In the genomic region with DNA sequence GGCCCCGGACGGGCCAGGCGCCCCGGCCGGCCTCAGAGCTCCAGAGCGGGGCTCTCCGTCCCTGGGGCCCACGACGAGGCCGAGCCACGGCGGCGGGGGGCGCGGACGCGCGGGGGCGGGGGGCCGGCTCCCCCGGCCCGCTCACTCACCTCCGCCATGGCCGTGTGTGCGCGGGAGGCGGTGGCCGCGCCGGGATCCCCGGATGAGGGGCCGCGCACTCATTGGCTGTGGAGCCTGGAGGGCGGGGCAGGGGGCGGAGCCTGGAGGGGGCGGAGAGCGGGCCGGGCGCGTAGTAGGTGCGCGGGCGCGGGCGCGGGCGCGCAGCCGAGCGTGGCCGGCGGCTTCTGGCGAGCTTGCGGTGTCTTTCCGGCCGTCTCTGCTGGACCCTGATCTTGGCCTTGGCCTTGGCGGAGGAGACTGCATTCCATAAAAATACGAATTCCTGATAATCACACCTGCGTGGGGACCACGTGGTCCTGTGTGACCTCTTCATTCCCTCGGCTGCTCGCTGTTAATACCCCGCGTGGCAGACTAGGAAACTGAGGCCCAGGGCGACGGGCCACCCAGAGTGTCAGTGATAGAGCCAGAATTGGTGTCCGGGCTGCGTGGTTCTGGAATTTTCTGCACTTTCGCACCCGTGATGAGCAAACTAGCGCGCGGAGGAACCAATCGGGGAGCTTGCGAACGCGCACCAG, we compare ENCODE assay signal across 8 cellular contexts. TPM values are rescaled to one million over a fixed set of nuclear protein-coding genes. Genes with fewer than 3 reads are reported as not detected.
DNase-seq lines count a peak whose midpoint lies in the region; ATAC-seq, FAIRE-seq and TF ChIP-seq lines count a peak whose summit lies in the region.

A gene with protein sequence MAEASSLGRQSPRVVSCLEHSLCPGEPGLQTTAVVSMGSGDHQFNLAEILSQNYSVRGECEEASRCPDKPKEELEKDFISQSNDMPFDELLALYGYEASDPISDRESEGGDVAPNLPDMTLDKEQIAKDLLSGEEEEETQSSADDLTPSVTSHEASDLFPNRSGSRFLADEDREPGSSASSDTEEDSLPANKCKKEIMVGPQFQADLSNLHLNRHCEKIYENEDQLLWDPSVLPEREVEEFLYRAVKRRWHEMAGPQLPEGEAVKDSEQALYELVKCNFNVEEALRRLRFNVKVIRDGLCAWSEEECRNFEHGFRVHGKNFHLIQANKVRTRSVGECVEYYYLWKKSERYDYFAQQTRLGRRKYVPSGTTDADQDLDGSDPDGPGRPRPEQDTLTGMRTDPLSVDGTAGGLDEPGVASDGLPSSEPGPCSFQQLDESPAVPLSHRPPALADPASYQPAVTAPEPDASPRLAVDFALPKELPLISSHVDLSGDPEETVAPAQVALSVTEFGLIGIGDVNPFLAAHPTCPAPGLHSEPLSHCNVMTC (minus strand): TSS at position 172 of the 695 bp plus-strand sequence. CDS start 14 bp downstream, at position 158.

- CTCF ChIA-PET in GM10248 (lab: Yijun Ruan, JAX), result interaction anchor here (1.2 kb wide), 1 partner anchor 162 kb away, joined by 3 read pairs; no protein-coding TSS in a partner anchor

- H3K36me3 ChIP-seq in bronchial epithelial cell (ENCODE audit: control insufficient read depth, insufficient read depth, low read length), result peaks cover 6% of the 10 kb centered on the region

- TF ChIP-seq CTCF in GM10248 (IDR thresholded peaks at IDR 0.05; ENCODE audit: control extremely low read depth, extremely low read depth, low read depth, missing control alignments), result no peak
- no peak for TF ChIP-seq CTCF in bronchial epithelial cell (IDR thresholded peaks at IDR 0.05; ENCODE audit: insufficient read depth, low read length, severe bottlenecking)

- DNase-seq in GM10248 (ENCODE audit: extremely low spot score), result peak; percentile 98
- peak; percentile 73 to 74 for DNase-seq in NCI-H2081 (lab: John Stamatoyannopoulos, UW)
- peak; percentile 77 to 81 (median 79) for DNase-seq in activated CD4-positive, CD25-positive, alpha-beta regulatory T cell (lab: John Stamatoyannopoulos, UW)
- peak; percentile 20 for DNase-seq in bronchial epithelial cell (ENCODE audit: low read depth)
- DNase-seq in inferior parietal cortex (ENCODE audit: extremely low spot score), result peak; percentile 77
- DNase-seq in smooth muscle cell of the brain vasculature (ENCODE audit: low read depth, low spot score), result peak; percentile 31
- no peak for DNase-seq in NCI-H2107 treated with DMSO at 0.1 percent for 48 hours (lab: John Stamatoyannopoulos, UW; ENCODE audit: unreplicated experiment)

- ATAC-seq in HG02678 (IDR thresholded peaks at IDR 0.05; ENCODE audit: unreplicated experiment), result peak; percentile 84

- POLR2A ChIA-PET in GM10248 (lab: Yijun Ruan, JAX), result no interaction called here

- peak within 1 kb of the TSS; percentile 53 for H3K4me3 ChIP-seq in bronchial epithelial cell (ENCODE audit: low read depth, low read length)

- no peak for FAIRE-seq in bronchial epithelial cell (lab: Jason Lieb, UNC)

- no peaks in the 10 kb centered on the region for H3K27me3 ChIP-seq in bronchial epithelial cell (ENCODE audit: control insufficient read depth, insufficient read depth, low read length)

RNA-seq across cellular contexts. Expression of the gene that starts here (rescaled TPM):
- 19.0 and 19.6 TPM in 2 replicates for total RNA-seq in bronchial epithelial cell
